In the genomic region with DNA sequence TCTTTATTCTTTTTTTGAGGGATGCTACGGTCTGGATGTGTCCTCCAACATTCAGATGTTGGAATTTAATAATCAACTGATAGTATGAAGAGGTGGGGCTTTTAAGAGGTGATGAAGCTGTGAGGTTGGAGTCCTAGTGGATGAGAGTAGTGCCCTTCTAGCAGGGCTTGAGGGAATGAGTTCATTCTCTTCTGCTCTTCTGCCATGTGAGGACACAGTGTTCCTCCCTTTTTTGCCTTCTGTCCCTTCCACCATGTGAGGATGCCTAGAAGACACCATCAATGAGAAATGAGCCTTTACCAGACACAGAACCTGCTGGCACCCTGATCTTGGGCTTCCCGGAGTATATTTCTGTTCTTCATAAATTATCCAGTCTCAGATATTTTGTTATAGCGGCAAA, we compare ENCODE assay signal across 4 cellular contexts.
"Had no signal": no experiment of that assay in that cellular context is flagged by ENCODE, and none has a peak within 500 bp of the region (broad histone marks: within the 10 kb centered on the region; RNA-seq: fewer than 3 reads in every experiment).

No MANE protein-coding gene starts in this region.

- DNase-seq: H9, HCEC 1CT, IMR-90 had no signal

- H3K4me3 ChIP-seq: GM23338 had no signal

- H2AFZ ChIP-seq: GM23338 had no signal

- H3K4me2 ChIP-seq: GM23338 had no signal

- ATAC-seq: GM23338 had no signal

- H3K4me3 Mint-ChIP-seq: GM23338, H9 had no signal

- H3K27ac Mint-ChIP-seq: GM23338, H9 had no signal

- H3K9me3 Mint-ChIP-seq: GM23338, H9 had no signal
